In the genomic region with DNA sequence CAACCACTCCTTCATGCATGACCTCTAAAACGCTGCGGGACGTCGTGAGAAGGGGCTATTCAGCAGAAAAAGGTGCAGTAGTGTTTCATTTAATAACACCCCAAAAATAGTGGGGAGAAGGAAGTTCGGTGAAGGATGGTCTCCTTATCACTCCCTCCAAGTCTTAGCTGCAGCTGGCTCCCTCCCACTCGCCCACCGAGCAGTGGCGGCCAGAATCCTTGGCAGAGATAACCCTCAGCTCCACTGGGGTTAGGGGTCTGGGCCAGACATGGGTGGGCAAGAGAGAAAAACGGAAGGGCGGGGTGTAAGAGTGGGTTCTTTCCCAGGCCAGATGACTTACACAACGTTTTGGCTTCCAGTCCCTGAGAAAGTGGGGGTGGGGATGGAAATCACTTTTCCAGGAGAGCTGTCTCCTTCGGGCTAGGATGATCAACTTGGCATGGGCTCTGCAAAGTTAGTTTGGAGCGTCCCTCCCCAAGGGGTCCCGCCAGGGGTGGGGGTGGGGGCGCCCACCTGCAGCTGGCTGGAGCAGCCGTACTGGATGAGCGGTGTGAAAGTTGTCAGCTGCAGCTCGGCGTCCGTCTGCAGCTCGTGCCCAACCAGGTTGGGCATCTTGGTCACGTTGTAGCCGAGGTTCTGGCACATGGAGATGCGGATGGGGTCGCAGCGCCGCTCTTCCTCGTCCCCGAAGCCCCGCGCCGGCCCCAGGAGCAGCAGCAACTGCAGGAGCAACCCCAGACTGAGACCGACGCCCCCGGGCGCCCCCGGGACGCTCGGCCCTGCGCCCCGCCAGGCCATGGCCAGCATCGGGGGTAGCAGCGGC, we compare ENCODE assay signal across 1 cellular context.
TF ChIP-seq lines count a peak whose summit lies in the region.

No MANE protein-coding gene starts in this region.

TF ChIP-seq in HepG2, 621 proteins besides CTCF, POLR2A, EP300 and RAD21 (continued from another document and continues in another):
- no peak for TF ChIP-seq ZBTB40 (IDR thresholded peaks at IDR 0.05)
- TF ChIP-seq ZBTB40 (CRISPR knock-in tag; IDR thresholded peaks at IDR 0.05), result no peak
- TF ChIP-seq ZNF547 (CRISPR knock-in tag; IDR thresholded peaks at IDR 0.05), result no peak
- no peak for TF ChIP-seq ZNF660 (CRISPR knock-in tag; IDR thresholded peaks at IDR 0.05; ENCODE audit: borderline replicate concordance, low read depth)
- no peak for TF ChIP-seq CC2D1A (CRISPR knock-in tag; IDR thresholded peaks at IDR 0.05)
- TF ChIP-seq ZNF281 (CRISPR knock-in tag; IDR thresholded peaks at IDR 0.05; ENCODE audit: borderline replicate concordance), result peak; percentile 11; the same call in 1 of the 2 replicates
- TF ChIP-seq PHF5A (CRISPR knock-in tag; IDR thresholded peaks at IDR 0.05; ENCODE audit: low read depth, unreplicated experiment), result no peak
- peak; percentile 70; the same call in 1 of the 2 replicates for TF ChIP-seq MED13 (CRISPR knock-in tag; IDR thresholded peaks at IDR 0.05)
- TF ChIP-seq ZNF224 (CRISPR knock-in tag; IDR thresholded peaks at IDR 0.05), result no peak
- TF ChIP-seq E2F5 (CRISPR knock-in tag; conservative IDR thresholded peaks at IDR 0.05), result no peak
- TF ChIP-seq ZNF788 (CRISPR knock-in tag; IDR thresholded peaks at IDR 0.05; ENCODE audit: borderline replicate concordance), result no peak
- TF ChIP-seq SP1 (IDR thresholded peaks at IDR 0.05), result no peak
- no peak for TF ChIP-seq SP1 (CRISPR knock-in tag; IDR thresholded peaks at IDR 0.05)
- TF ChIP-seq PCBP1 (IDR thresholded peaks at IDR 0.05; ENCODE audit: borderline replicate concordance, low read depth, low read length), result no peak
- TF ChIP-seq, protein P1, sequence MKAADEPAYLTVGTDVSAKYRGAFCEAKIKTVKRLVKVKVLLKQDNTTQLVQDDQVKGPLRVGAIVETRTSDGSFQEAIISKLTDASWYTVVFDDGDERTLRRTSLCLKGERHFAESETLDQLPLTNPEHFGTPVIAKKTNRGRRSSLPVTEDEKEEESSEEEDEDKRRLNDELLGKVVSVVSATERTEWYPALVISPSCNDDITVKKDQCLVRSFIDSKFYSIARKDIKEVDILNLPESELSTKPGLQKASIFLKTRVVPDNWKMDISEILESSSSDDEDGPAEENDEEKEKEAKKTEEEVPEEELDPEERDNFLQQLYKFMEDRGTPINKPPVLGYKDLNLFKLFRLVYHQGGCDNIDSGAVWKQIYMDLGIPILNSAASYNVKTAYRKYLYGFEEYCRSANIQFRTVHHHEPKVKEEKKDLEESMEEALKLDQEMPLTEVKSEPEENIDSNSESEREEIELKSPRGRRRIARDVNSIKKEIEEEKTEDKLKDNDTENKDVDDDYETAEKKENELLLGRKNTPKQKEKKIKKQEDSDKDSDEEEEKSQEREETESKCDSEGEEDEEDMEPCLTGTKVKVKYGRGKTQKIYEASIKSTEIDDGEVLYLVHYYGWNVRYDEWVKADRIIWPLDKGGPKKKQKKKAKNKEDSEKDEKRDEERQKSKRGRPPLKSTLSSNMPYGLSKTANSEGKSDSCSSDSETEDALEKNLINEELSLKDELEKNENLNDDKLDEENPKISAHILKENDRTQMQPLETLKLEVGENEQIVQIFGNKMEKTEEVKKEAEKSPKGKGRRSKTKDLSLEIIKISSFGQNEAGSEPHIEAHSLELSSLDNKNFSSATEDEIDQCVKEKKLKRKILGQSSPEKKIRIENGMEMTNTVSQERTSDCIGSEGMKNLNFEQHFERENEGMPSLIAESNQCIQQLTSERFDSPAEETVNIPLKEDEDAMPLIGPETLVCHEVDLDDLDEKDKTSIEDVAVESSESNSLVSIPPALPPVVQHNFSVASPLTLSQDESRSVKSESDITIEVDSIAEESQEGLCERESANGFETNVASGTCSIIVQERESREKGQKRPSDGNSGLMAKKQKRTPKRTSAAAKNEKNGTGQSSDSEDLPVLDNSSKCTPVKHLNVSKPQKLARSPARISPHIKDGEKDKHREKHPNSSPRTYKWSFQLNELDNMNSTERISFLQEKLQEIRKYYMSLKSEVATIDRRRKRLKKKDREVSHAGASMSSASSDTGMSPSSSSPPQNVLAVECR (CRISPR knock-in tag; IDR thresholded peaks at IDR 0.05; ENCODE audit: borderline replicate concordance), result peak; percentile 53
- TF ChIP-seq ZBTB43 (CRISPR knock-in tag; conservative IDR thresholded peaks at IDR 0.05), result peak; percentile 39; the same call in 1 of the 2 replicates
- TF ChIP-seq ZNF747 (CRISPR knock-in tag; IDR thresholded peaks at IDR 0.05; ENCODE audit: borderline replicate concordance), result no peak
- no peak for TF ChIP-seq DDIT3 (CRISPR knock-in tag; IDR thresholded peaks at IDR 0.05)
- TF ChIP-seq, protein P2, sequence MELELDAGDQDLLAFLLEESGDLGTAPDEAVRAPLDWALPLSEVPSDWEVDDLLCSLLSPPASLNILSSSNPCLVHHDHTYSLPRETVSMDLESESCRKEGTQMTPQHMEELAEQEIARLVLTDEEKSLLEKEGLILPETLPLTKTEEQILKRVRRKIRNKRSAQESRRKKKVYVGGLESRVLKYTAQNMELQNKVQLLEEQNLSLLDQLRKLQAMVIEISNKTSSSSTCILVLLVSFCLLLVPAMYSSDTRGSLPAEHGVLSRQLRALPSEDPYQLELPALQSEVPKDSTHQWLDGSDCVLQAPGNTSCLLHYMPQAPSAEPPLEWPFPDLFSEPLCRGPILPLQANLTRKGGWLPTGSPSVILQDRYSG (CRISPR knock-in tag; IDR thresholded peaks at IDR 0.05), result no peak
- no peak for TF ChIP-seq ZNF546 (CRISPR knock-in tag; conservative IDR thresholded peaks at IDR 0.05)
- no peak for TF ChIP-seq ZFP37 (CRISPR knock-in tag; IDR thresholded peaks at IDR 0.05; ENCODE audit: borderline replicate concordance)
- 0 out of 2 replicates have a peak, but pooled peaks have one; percentile 15 for TF ChIP-seq ZNF589 (CRISPR knock-in tag; conservative IDR thresholded peaks at IDR 0.05)
- peak; percentile 52; the same call in 1 of the 2 replicates for TF ChIP-seq YEATS4 (CRISPR knock-in tag; IDR thresholded peaks at IDR 0.05; ENCODE audit: borderline replicate concordance)
- TF ChIP-seq, protein P3, sequence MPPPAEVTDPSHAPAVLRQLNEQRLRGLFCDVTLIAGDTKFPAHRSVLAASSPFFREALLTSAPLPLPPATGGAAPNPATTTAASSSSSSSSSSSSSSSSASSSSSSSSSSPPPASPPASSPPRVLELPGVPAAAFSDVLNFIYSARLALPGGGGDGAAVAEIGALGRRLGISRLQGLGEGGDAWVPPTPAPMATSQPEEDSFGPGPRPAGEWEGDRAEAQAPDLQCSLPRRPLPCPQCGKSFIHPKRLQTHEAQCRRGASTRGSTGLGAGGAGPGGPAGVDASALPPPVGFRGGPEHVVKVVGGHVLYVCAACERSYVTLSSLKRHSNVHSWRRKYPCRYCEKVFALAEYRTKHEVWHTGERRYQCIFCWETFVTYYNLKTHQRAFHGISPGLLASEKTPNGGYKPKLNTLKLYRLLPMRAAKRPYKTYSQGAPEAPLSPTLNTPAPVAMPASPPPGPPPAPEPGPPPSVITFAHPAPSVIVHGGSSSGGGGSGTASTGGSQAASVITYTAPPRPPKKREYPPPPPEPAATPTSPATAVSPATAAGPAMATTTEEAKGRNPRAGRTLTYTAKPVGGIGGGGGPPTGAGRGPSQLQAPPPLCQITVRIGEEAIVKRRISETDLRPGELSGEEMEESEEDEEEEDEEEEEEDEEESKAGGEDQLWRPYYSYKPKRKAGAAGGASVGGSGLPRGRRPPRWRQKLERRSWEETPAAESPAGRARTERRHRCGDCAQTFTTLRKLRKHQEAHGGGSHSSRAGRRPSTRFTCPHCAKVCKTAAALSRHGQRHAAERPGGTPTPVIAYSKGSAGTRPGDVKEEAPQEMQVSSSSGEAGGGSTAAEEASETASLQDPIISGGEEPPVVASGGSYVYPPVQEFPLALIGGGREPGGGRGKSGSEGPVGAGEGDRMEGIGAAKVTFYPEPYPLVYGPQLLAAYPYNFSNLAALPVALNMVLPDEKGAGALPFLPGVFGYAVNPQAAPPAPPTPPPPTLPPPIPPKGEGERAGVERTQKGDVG (CRISPR knock-in tag; IDR thresholded peaks at IDR 0.05; ENCODE audit: borderline replicate concordance), result no peak
- no peak for TF ChIP-seq EHMT2 (IDR thresholded peaks at IDR 0.05; ENCODE audit: borderline replicate concordance, low read depth, low read length)
- TF ChIP-seq IRF2 (CRISPR knock-in tag; IDR thresholded peaks at IDR 0.05), result 0 out of 2 replicates have a peak, but pooled peaks have one; percentile 17
